Comparison of ENCODE assay signal across 11 cellular contexts in the genomic region with DNA sequence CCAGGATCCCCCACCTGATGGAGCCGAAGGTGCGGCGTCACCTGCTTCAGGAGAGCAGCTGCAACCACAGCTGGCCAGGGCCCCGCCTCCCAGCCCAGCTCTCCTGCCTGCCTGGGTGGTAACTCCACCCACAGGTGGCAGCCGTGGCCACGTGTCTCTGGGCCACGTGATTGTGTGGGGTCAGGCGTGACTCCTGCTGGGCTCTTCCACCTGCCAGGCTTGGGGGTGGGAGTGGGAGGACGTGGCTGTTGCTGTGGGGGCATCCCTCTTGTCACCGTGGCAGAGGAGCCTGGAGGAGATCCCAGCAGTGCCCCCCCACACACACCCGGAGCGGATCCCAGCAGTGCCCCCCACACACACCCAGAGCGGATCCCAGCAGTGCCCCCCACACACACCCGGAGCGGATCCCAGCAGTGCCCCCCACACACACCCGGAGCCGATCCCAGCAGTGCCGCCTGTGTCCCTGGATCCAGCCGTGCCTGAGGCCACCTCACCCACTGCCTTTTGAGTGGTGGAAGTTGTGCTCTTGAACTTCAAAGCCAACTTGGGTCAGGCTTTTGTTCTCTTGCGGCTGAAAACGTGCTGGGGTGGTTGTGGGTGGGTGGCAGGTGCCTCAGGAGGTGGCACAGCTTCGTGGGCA. TPM values are rescaled to one million over a fixed set of nuclear protein-coding genes. Genes with fewer than 3 reads are reported as not detected.
DNase-seq lines count a peak whose midpoint lies in the region; ATAC-seq and TF ChIP-seq lines count a peak whose summit lies in the region.
"Had no signal": no experiment of that assay in that cellular context is flagged by ENCODE, and none has a peak within 500 bp of the region (broad histone marks: within the 10 kb centered on the region; RNA-seq: fewer than 3 reads in every experiment).

No MANE protein-coding gene starts in this region.

- no peak overlapping the region for H3K9ac ChIP-seq in OCI-LY3 (ENCODE audit: low read length)

- TF ChIP-seq POLR2A in esophagus muscularis mucosa (IDR thresholded peaks at IDR 0.05; ENCODE audit: low read depth): no peak

- POLR2A ChIA-PET in CD8-positive, alpha-beta memory T cell (lab: Charles Lee): no interaction called here
- POLR2A ChIA-PET in HEK293 (lab: Yijun Ruan, JAX): no interaction called here

- ATAC-seq in HG02973 (IDR thresholded peaks at IDR 0.05; ENCODE audit: unreplicated experiment) (no peak), GM18873 (IDR thresholded peaks at IDR 0.05; ENCODE audit: low FRiP score, unreplicated experiment) (no peak)

- H3K4me3 Mint-ChIP-seq in CD8-positive, alpha-beta memory T cell: peak overlapping the region in 5 of 7 donors; percentile 53 to 82 (median 63)

- no peaks in the 10 kb centered on the region for H3K79me2 ChIP-seq in OCI-LY3 (ENCODE audit: low read length)

- H3K4me3 ChIP-seq in CD8-positive, alpha-beta memory T cell (ENCODE audit: low read length): no peak overlapping the region
- no peak overlapping the region for H3K4me3 ChIP-seq in HEK293 (ENCODE audit: low read depth, low read length)
- H3K4me3 ChIP-seq in OCI-LY3 (ENCODE audit: low read length): peak overlapping the region; percentile 64
- no peak overlapping the region for H3K4me3 ChIP-seq in esophagus muscularis mucosa
- H3K4me3 ChIP-seq: heart right ventricle had no signal

- H3K27ac ChIP-seq in CD8-positive, alpha-beta memory T cell (ENCODE audit: low read depth, low read length): no peak overlapping the region
- H3K27ac ChIP-seq in HEK293 (ENCODE audit: extremely low read depth, low read depth, low read length): no peak overlapping the region
- H3K27ac ChIP-seq in OCI-LY3 (ENCODE audit: low read length): no peak overlapping the region
- H3K27ac ChIP-seq in esophagus muscularis mucosa (replicated peaks in 1 of 4): no peak overlapping the region
- H3K27ac ChIP-seq: heart right ventricle had no signal

- peaks cover 7 to 32% (median 20%) of the 10 kb centered on the region in 3 donors for H3K4me1 Mint-ChIP-seq in CD8-positive, alpha-beta memory T cell

- peaks cover 5% of the 10 kb centered on the region for H3K27me3 ChIP-seq in CD8-positive, alpha-beta memory T cell (ENCODE audit: insufficient read depth, low read length, poor library complexity, severe bottlenecking)
- H3K27me3 ChIP-seq in OCI-LY3 (ENCODE audit: low read depth, low read length) (no peaks in the 10 kb centered on the region), esophagus muscularis mucosa (peaks cover 0 to 42% (median 4%) of the 10 kb centered on the region in 4 donors)

- intact Hi-C loops in esophagus muscularis mucosa (cut with DNase I): no loop called here

- H3K27me3 Mint-ChIP-seq in CD8-positive, alpha-beta memory T cell: peaks cover 4% of the 10 kb centered on the region in 2 donors

- DNase-seq in CD8-positive, alpha-beta memory T cell: peak in 3 of 5 donors; percentile 28 to 64 (median 49)
- peak; percentile 62 for DNase-seq in esophagus muscularis mucosa (ENCODE audit: extremely low spot score)
- DNase-seq in NCI-H1048 (lab: John Stamatoyannopoulos, UW): no peak
- no peak for DNase-seq in activated CD4-positive, alpha-beta T cell treated with anti-CD3 and anti-CD28 coated beads for 1 hour
- DNase-seq: activated CD4-positive, alpha-beta T cell treated with anti-CD3 and anti-CD28 coated beads, Interleukin-2, amount 50 U/mL, for 1 hour; EL; heart right ventricle had no signal

- CTCF ChIA-PET in CD8-positive, alpha-beta memory T cell (lab: Charles Lee): no interaction called here
- CTCF ChIA-PET in HEK293 (lab: Yijun Ruan, JAX): no interaction called here

- no peaks in the 10 kb centered on the region for H4K20me1 ChIP-seq in OCI-LY3 (ENCODE audit: insufficient read depth, low read length)

- no peaks in the 10 kb centered on the region for H3K9me3 Mint-ChIP-seq in CD8-positive, alpha-beta memory T cell

- TF ChIP-seq CTCF in HEK293 (tag by site-specific recombination; IDR thresholded peaks at IDR 0.05) (no peak), OCI-LY3 (IDR thresholded peaks at IDR 0.05; ENCODE audit: low read depth, low read length) (no peak), esophagus muscularis mucosa (IDR thresholded peaks at IDR 0.05) (no peak)

- peak overlapping the region; percentile 57 for H3K4me2 ChIP-seq in OCI-LY3 (ENCODE audit: low read length)

- no peaks in the 10 kb centered on the region for H3K36me3 ChIP-seq in CD8-positive, alpha-beta memory T cell (ENCODE audit: insufficient read depth, low read length)
- H3K36me3 ChIP-seq in HEK293 (ENCODE audit: control insufficient read depth in 2 of 2, insufficient read depth in 1 of 2, low read length in 2 of 2) (no peaks in the 10 kb centered on the region), OCI-LY3 (replicated peaks; ENCODE audit: low read depth, low read length) (no peaks in the 10 kb centered on the region), esophagus muscularis mucosa (no peaks in the 10 kb centered on the region)
- H3K36me3 ChIP-seq: heart right ventricle had no signal

- TF ChIP-seq EP300 in esophagus muscularis mucosa (IDR thresholded peaks at IDR 0.05): no peak

- H3K36me3 Mint-ChIP-seq in CD8-positive, alpha-beta memory T cell: no peaks in the 10 kb centered on the region

- no peaks in the 10 kb centered on the region for H3K9me3 ChIP-seq in CD8-positive, alpha-beta memory T cell (ENCODE audit: low read length)
- no peaks in the 10 kb centered on the region for H3K9me3 ChIP-seq in HEK293 (ENCODE audit: control insufficient read depth, insufficient read depth, low read depth, low read length)
- no peaks in the 10 kb centered on the region for H3K9me3 ChIP-seq in OCI-LY3 (ENCODE audit: insufficient read depth, low read length)
- H3K9me3 ChIP-seq in esophagus muscularis mucosa: no peaks in the 10 kb centered on the region

- 0 out of 2 replicates have a peak overlapping the region, but pooled peaks have one; percentile 39 for H2AFZ ChIP-seq in OCI-LY3 (ENCODE audit: low read depth, low read length)

- 80% methylated on average over 15 of the region's 22 CpGs for WGBS in esophagus muscularis mucosa

- H3K27ac Mint-ChIP-seq in CD8-positive, alpha-beta memory T cell: peak overlapping the region in 3 of 8 donors; percentile 36 to 96 (median 70)

- peaks cover 22% of the 10 kb centered on the region for H3K4me1 ChIP-seq in CD8-positive, alpha-beta memory T cell (ENCODE audit: insufficient read depth, low read length)
- no peaks in the 10 kb centered on the region for H3K4me1 ChIP-seq in HEK293 (ENCODE audit: control insufficient read depth, insufficient read depth, low read length)
- peaks cover 3% of the 10 kb centered on the region; the same call in 1 of the 2 replicates for H3K4me1 ChIP-seq in OCI-LY3 (ENCODE audit: low read length)
- H3K4me1 ChIP-seq in esophagus muscularis mucosa: no peaks in the 10 kb centered on the region

TF ChIP-seq in HEK293, 187 proteins besides CTCF, POLR2A, EP300 and RAD21 (continues in another document):
- no peak for TF ChIP-seq ZNF311 (tag by site-specific recombination; IDR thresholded peaks at IDR 0.05; ENCODE audit: borderline replicate concordance)
- no peak for TF ChIP-seq ZNF214 (tag by site-specific recombination; IDR thresholded peaks at IDR 0.05; ENCODE audit: borderline replicate concordance)
- no peak for TF ChIP-seq ZNF621 (tag by site-specific recombination; IDR thresholded peaks at IDR 0.05)
- TF ChIP-seq, protein P1, sequence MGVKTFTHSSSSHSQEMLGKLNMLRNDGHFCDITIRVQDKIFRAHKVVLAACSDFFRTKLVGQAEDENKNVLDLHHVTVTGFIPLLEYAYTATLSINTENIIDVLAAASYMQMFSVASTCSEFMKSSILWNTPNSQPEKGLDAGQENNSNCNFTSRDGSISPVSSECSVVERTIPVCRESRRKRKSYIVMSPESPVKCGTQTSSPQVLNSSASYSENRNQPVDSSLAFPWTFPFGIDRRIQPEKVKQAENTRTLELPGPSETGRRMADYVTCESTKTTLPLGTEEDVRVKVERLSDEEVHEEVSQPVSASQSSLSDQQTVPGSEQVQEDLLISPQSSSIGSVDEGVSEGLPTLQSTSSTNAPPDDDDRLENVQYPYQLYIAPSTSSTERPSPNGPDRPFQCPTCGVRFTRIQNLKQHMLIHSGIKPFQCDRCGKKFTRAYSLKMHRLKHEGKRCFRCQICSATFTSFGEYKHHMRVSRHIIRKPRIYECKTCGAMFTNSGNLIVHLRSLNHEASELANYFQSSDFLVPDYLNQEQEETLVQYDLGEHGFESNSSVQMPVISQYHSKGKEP (tag by site-specific recombination; IDR thresholded peaks at IDR 0.05): no peak
- TF ChIP-seq, protein P2, sequence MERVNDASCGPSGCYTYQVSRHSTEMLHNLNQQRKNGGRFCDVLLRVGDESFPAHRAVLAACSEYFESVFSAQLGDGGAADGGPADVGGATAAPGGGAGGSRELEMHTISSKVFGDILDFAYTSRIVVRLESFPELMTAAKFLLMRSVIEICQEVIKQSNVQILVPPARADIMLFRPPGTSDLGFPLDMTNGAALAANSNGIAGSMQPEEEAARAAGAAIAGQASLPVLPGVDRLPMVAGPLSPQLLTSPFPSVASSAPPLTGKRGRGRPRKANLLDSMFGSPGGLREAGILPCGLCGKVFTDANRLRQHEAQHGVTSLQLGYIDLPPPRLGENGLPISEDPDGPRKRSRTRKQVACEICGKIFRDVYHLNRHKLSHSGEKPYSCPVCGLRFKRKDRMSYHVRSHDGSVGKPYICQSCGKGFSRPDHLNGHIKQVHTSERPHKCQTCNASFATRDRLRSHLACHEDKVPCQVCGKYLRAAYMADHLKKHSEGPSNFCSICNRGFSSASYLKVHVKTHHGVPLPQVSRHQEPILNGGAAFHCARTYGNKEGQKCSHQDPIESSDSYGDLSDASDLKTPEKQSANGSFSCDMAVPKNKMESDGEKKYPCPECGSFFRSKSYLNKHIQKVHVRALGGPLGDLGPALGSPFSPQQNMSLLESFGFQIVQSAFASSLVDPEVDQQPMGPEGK (tag by site-specific recombination; IDR thresholded peaks at IDR 0.05): no peak
- no peak for TF ChIP-seq ZNF549 (tag by site-specific recombination; IDR thresholded peaks at IDR 0.05)
- TF ChIP-seq GLIS1 (tag by site-specific recombination; IDR thresholded peaks at IDR 0.05): peak; percentile 61
- peak; percentile 80 for TF ChIP-seq SCRT2 (tag by site-specific recombination; IDR thresholded peaks at IDR 0.05)
- peak; percentile 54 for TF ChIP-seq EGR2 (tag by site-specific recombination; IDR thresholded peaks at IDR 0.05; ENCODE audit: low read depth)
- TF ChIP-seq ZNF221 (tag by site-specific recombination; IDR thresholded peaks at IDR 0.05; ENCODE audit: borderline replicate concordance): no peak
- no peak for TF ChIP-seq ZNF266 (tag by site-specific recombination; IDR thresholded peaks at IDR 0.05; ENCODE audit: low read depth)
- peak; percentile 75 for TF ChIP-seq ZFHX2 (tag by site-specific recombination; conservative IDR thresholded peaks at IDR 0.05)
- peak; percentile 45; the same call in 1 of the 2 replicates for TF ChIP-seq GLIS2 (tag by site-specific recombination; IDR thresholded peaks at IDR 0.05)
- TF ChIP-seq SP3 (tag by site-specific recombination; IDR thresholded peaks at IDR 0.05): no peak
- TF ChIP-seq HOXC10 (CRISPR knock-in tag; IDR thresholded peaks at IDR 0.05): no peak

RNA-seq across cellular contexts. Expression of a gene that starts 32.2 kb away (rescaled TPM):
- total RNA-seq in CD8-positive, alpha-beta memory T cell: 10 to 100 TPM; 13.5 to 14.5 TPM
- 4.9 TPM for polyA plus RNA-seq in CD8-positive, alpha-beta memory T cell
- total RNA-seq in esophagus muscularis mucosa: 10 to 100 TPM; 15.8 to 21.6 (median 18.7) TPM

Comparison
In these comparisons a context has a peak if more than half of its experiments do, and no peak if none do; other contexts are left out.
1. DNase-seq: peak in CD8-positive, alpha-beta memory T cell (3 of 5) and esophagus muscularis mucosa (single experiment); none in NCI-H1048 (single experiment) and activated CD4-positive, alpha-beta T cell treated with anti-CD3 and anti-CD28 coated beads for 1 hour (single experiment).